ENCODE assay signal across 8 cellular contexts in genomic region chr7:105017263-105018051, GRCh38. TPM values are rescaled to one million over a fixed set of nuclear protein-coding genes. Genes with fewer than 3 reads are reported as not detected.
A peak's percentile ranks its signal among the peaks of the same experiment; 100 is the strongest.
DNase-seq lines count a peak whose midpoint lies in the region; ATAC-seq, FAIRE-seq and TF ChIP-seq lines count a peak whose summit lies in the region.

No MANE protein-coding gene starts in this region.

- no peaks in the 10 kb centered on the region for H3K36me3 ChIP-seq in esophagus muscularis mucosa

- H3K4me1 ChIP-seq in esophagus muscularis mucosa = peaks cover 42 to 62% (median 59%) of the 10 kb centered on the region in 4 donors

- H3K4me3 ChIP-seq in esophagus muscularis mucosa (peak overlapping the region; percentile 67 to 90 (median 86)), skeletal muscle cell (ENCODE audit: low read depth, low read length) (peak overlapping the region; percentile 86)

- peak; percentile 68 for FAIRE-seq in GM19239 (lab: Jason Lieb, UNC)

- no peak for TF ChIP-seq CTCF in esophagus muscularis mucosa (IDR thresholded peaks at IDR 0.05)

- peak overlapping the region; percentile 95 to 100 (median 100) for H3K27ac ChIP-seq in esophagus muscularis mucosa (replicated peaks in 1 of 4)

- ATAC-seq in GM18861 (IDR thresholded peaks at IDR 0.05; ENCODE audit: unreplicated experiment) = no peak

- TF ChIP-seq POLR2A in esophagus muscularis mucosa (IDR thresholded peaks at IDR 0.05; ENCODE audit: low read depth) = no peak

- 9% methylated on average over 4 of the region's 4 CpGs for WGBS in esophagus muscularis mucosa

- intact Hi-C loops in esophagus muscularis mucosa (cut with DNase I) (no loop called here), head of caudate nucleus (cut with DNase I) (no loop called here)

- DNase-seq in GM19239 (ENCODE audit: insufficient read length, low spot score) = no peak
- DNase-seq in RKO (ENCODE audit: low spot score) = peak; percentile 59
- no peak for DNase-seq in esophagus muscularis mucosa (ENCODE audit: extremely low spot score)
- DNase-seq in skeletal muscle cell (ENCODE audit: low read depth) = no peak
- DNase-seq in head of caudate nucleus = no peak
- no peak for DNase-seq in hippocampal formation (lab: John Stamatoyannopoulos, UW)
- DNase-seq in AG08395 (ENCODE audit: low spot score) = no peak

- TF ChIP-seq EP300 in esophagus muscularis mucosa (IDR thresholded peaks at IDR 0.05) = no peak

- H3K9me3 ChIP-seq in esophagus muscularis mucosa = no peaks in the 10 kb centered on the region

- no peaks in the 10 kb centered on the region for H3K27me3 ChIP-seq in esophagus muscularis mucosa

RNA-seq across cellular contexts. Expression of gene KMT2E, which starts 3.5 kb away (rescaled TPM):
- 100 to 1,000 TPM in 2 of 4 donors, 10 to 100 TPM in 2; 77.0 to 109 (median 94.0) TPM for total RNA-seq in esophagus muscularis mucosa
